10 cellular contexts compared by ENCODE assay signal in genomic region chr16:4327386-4327781, GRCh38. TPM values are rescaled to one million over a fixed set of nuclear protein-coding genes. Genes with fewer than 3 reads are reported as not detected.
DNase-seq lines count a peak whose midpoint lies in the region; ATAC-seq, FAIRE-seq and TF ChIP-seq lines count a peak whose summit lies in the region.
"Had no signal": no experiment of that assay in that cellular context is flagged by ENCODE, and none has a peak within 500 bp of the region (broad histone marks: within the 10 kb centered on the region; RNA-seq: fewer than 3 reads in every experiment).

No MANE protein-coding gene starts in this region.

- H4K20me1 ChIP-seq in H1 (replicated peaks in 1 of 2; ENCODE audit: control insufficient read depth in 1 of 2, insufficient read depth in 2 of 2, low read length in 2 of 2) = peaks cover 6 to 19% of the 10 kb centered on the region in 2 experiments
- peaks cover 69% of the 10 kb centered on the region for H4K20me1 ChIP-seq in neural progenitor cell (ENCODE audit: low read depth)

- H3K9ac ChIP-seq in H1 (replicated peaks in 1 of 4; ENCODE audit: extremely low read depth in 1 of 4, low read depth in 3 of 4, low read length in 3 of 4) (peak overlapping the region in 3 of 4 experiments; percentile 13 to 71 (median 13); a peak in 3 of 7 replicates), neural progenitor cell (no peak overlapping the region)

- H3K79me2 ChIP-seq in H1 (ENCODE audit: control insufficient read depth in 1 of 2, insufficient read depth in 2 of 2, low read length in 2 of 2) (peaks cover 0 to 32% of the 10 kb centered on the region in 2 experiments; a peak in 2 of 4 replicates), neural progenitor cell (ENCODE audit: low read depth) (peaks cover 22% of the 10 kb centered on the region)

- H3K4me2 ChIP-seq in H1 (ENCODE audit: insufficient read depth in 1 of 2, low read depth in 2 of 2, low read length in 2 of 2) = peak overlapping the region; percentile 51 to 62
- peak overlapping the region; percentile 88 for H3K4me2 ChIP-seq in neural progenitor cell

- peaks cover 6% of the 10 kb centered on the region; the same call in 1 of the 2 replicates for H3K79me1 ChIP-seq in H1 (ENCODE audit: low read depth, low read length)

- no peak overlapping the region for H3K4ac ChIP-seq in H1 (replicated peaks; ENCODE audit: insufficient read length, low read depth, low read length)

- no peak for TF ChIP-seq EP300 in H1 (IDR thresholded peaks at IDR 0.05; ENCODE audit: borderline replicate concordance in 1 of 2, low read depth in 2 of 2, low read length in 2 of 2)

- H3K9me3 ChIP-seq in cardiac muscle cell (ENCODE audit: low read depth) (no peaks in the 10 kb centered on the region), H1 (ENCODE audit: insufficient read depth in 2 of 2, low read depth in 1 of 2, low read length in 1 of 2) (no peaks in the 10 kb centered on the region), neural progenitor cell (ENCODE audit: low read depth) (no peaks in the 10 kb centered on the region)

- H3K18ac ChIP-seq in H1 (ENCODE audit: extremely low read depth, low read length) = no peak overlapping the region

- peak overlapping the region; percentile 52; the same call in 1 of the 2 replicates for H2BK5ac ChIP-seq in H1 (ENCODE audit: low read depth, low read length)

- H3K4me1 ChIP-seq in cardiac muscle cell (ENCODE audit: low read depth) = peaks cover 37% of the 10 kb centered on the region
- peaks cover 5 to 31% (median 24%) of the 10 kb centered on the region in 4 experiments for H3K4me1 ChIP-seq in H1 (replicated peaks in 1 of 4; ENCODE audit: control insufficient read depth in 3 of 4, insufficient read depth in 4 of 4, low read length in 3 of 4)
- peaks cover 12% of the 10 kb centered on the region for H3K4me1 ChIP-seq in neural progenitor cell

- H3K27me3 ChIP-seq in cardiac muscle cell (no peaks in the 10 kb centered on the region), H1 (replicated peaks in 1 of 4; ENCODE audit: control insufficient read depth in 3 of 4, extremely low read depth in 1 of 4, insufficient read depth in 3 of 4, low read length in 3 of 4) (no peaks in the 10 kb centered on the region), neural progenitor cell (no peaks in the 10 kb centered on the region)

- H3K36me3 ChIP-seq in cardiac muscle cell (no peaks in the 10 kb centered on the region), H1 (ENCODE audit: control insufficient read depth in 2 of 4, insufficient read depth in 4 of 4, low read length in 3 of 4) (no peaks in the 10 kb centered on the region), neural progenitor cell (no peaks in the 10 kb centered on the region)

- peaks cover 31% of the 10 kb centered on the region for H3F3A ChIP-seq in neural progenitor cell (ENCODE audit: low read depth)

- no peak for TF ChIP-seq RAD21 in H1 (IDR thresholded peaks at IDR 0.05 in 1 of 2, conservative IDR thresholded peaks at IDR 0.05 in 1 of 2; ENCODE audit: low read depth in 2 of 2, low read length in 2 of 2)

- TF ChIP-seq CTCF in cardiac muscle cell (IDR thresholded peaks at IDR 0.05; ENCODE audit: low read depth, low read length) = no peak
- TF ChIP-seq CTCF in H1 (IDR thresholded peaks at IDR 0.05; ENCODE audit: control extremely low read depth in 1 of 3, insufficient read depth in 1 of 3, low read depth in 1 of 3, low read length in 3 of 3) = no peak
- no peak for TF ChIP-seq CTCF in neural progenitor cell (IDR thresholded peaks at IDR 0.05)

- no peaks in the 10 kb centered on the region for H3K27me3 Mint-ChIP-seq in neural progenitor cell (ENCODE audit: insufficient read depth, low read depth)

- no peak overlapping the region for H3K14ac ChIP-seq in H1 (ENCODE audit: insufficient read length)

- peaks cover 27% of the 10 kb centered on the region for H3K4me1 Mint-ChIP-seq in neural progenitor cell

- no peak for FAIRE-seq in H1 (lab: Jason Lieb, UNC)
- FAIRE-seq: colon, H54 had no signal

- ATAC-seq in HG03442 (IDR thresholded peaks at IDR 0.05; ENCODE audit: unreplicated experiment) (no peak), GM21529 (IDR thresholded peaks at IDR 0.05; ENCODE audit: unreplicated experiment) (no peak)

- no peaks in the 10 kb centered on the region for H3K9me3 Mint-ChIP-seq in neural progenitor cell

- H2BK12ac ChIP-seq in H1 (ENCODE audit: low read depth, low read length) = no peak overlapping the region

- no peak overlapping the region for H4K8ac ChIP-seq in H1 (ENCODE audit: extremely low read depth, insufficient read depth, low read length)

- no peak overlapping the region for H3K4me3 Mint-ChIP-seq in neural progenitor cell

- no peaks in the 10 kb centered on the region for H3K36me3 Mint-ChIP-seq in neural progenitor cell

- no peak overlapping the region for H2BK120ac ChIP-seq in H1 (replicated peaks; ENCODE audit: low read depth, low read length)

- H4K91ac ChIP-seq in H1 (replicated peaks; ENCODE audit: insufficient read length, low read length) = peak overlapping the region; percentile 95

- no peak overlapping the region for H4K5ac ChIP-seq in H1 (ENCODE audit: insufficient read length, low read depth, low read length)

- no peak for DNase-seq in cardiac muscle cell (ENCODE audit: low read depth in 1 of 2, low spot score in 1 of 2)
- no peak for DNase-seq in cardiac septum (ENCODE audit: low spot score)
- DNase-seq in H1 (ENCODE audit: low read depth in 1 of 2, low spot score in 2 of 2) = peak in 1 of 2 experiments; percentile 62
- peak; percentile 33 for DNase-seq in neural progenitor cell (ENCODE audit: low spot score)
- peak; percentile 43 for DNase-seq in ureter (ENCODE audit: low spot score)
- DNase-seq in NCI-H1930 (lab: John Stamatoyannopoulos, UW) = no peak

- peaks cover 3% of the 10 kb centered on the region; the same call in 1 of the 2 replicates for H3K23me2 ChIP-seq in H1 (ENCODE audit: low read depth, low read length)

- H3K27ac ChIP-seq in cardiac muscle cell (peak overlapping the region; percentile 89), H1 (ENCODE audit: low read depth, low read length) (no peak overlapping the region), neural progenitor cell (no peak overlapping the region)

- H3K27ac Mint-ChIP-seq in neural progenitor cell = no peak overlapping the region

- CTCF ChIA-PET in H1 (lab: Charles Lee; ENCODE audit: partially characterized antibody) = interaction anchor here (0.7 to 17.1 kb wide), 18 partner anchors 8 to 126 kb away, joined by 3 to 211 read pairs (median 8); partner anchors contain the start of genes GLIS2 and TFAP4

- H3K56ac ChIP-seq in H1 (replicated peaks; ENCODE audit: insufficient read length, low read depth, low read length) = no peak overlapping the region

- H3K4me3 ChIP-seq in cardiac muscle cell (peak overlapping the region; percentile 26), H1 (ENCODE audit: extremely low read depth in 1 of 4, insufficient read depth in 2 of 4, low read depth in 3 of 4, low read length in 4 of 4) (peak overlapping the region; percentile 23 to 71 (median 32); a peak in 5 of 8 replicates), neural progenitor cell (peak overlapping the region; percentile 54)

- 0 out of 2 replicates have a peak overlapping the region, but pooled peaks have one; percentile 84 for H2AK5ac ChIP-seq in H1 (ENCODE audit: low read depth, low read length)

- 0 out of 2 replicates have a peak overlapping the region, but pooled peaks have one; percentile 8 for H2BK15ac ChIP-seq in H1 (ENCODE audit: low read length)

- no peak overlapping the region for H2AFZ ChIP-seq in H1 (ENCODE audit: low read length)
- H2AFZ ChIP-seq in neural progenitor cell (replicated peaks) = no peak overlapping the region

- intact Hi-C loops in cardiac septum (cut with DNase I) = loop anchor here (5.0 kb wide), 1 partner anchor 55 kb away; the partner anchor contains the start of gene TFAP4

- POLR2A ChIA-PET in H1 (lab: Charles Lee; ENCODE audit: partially characterized antibody) = interaction anchor here (1.1 to 16.2 kb wide), 16 partner anchors 10 to 106 kb away, joined by 3 to 154 read pairs (median 5); partner anchors contain the start of genes GLIS2, PAM16 and TFAP4

- TF ChIP-seq POLR2A in H1 (IDR thresholded peaks at IDR 0.05; ENCODE audit: control extremely low read depth in 1 of 2, low read depth in 2 of 2, low read length in 2 of 2) = no peak

- H2BK20ac ChIP-seq in H1 (ENCODE audit: low read length) = no peak overlapping the region

- no peak overlapping the region for H3K23ac ChIP-seq in H1 (ENCODE audit: insufficient read length)

- 14% methylated on average over 5 of the region's 33 CpGs; no CpG with 5 or more reads in 1 of the 2 experiments for WGBS in H1 (ENCODE audit: extremely low coverage in 1 of 2, insufficient coverage in 1 of 2, insufficient read length in 1 of 2, insufficient replicate concordance in 2 of 2, low coverage in 1 of 2, low lambda C conversion rate in 2 of 2, missing lambda C conversion rate in 1 of 2), 2 experiments

RNA-seq across cellular contexts. Expression of gene GLIS2, which starts 11.5 kb away (rescaled TPM):
- total RNA-seq in cardiac muscle cell (10.4 and 14.5 TPM in 2 replicates), cardiac septum (31.4 TPM), neural progenitor cell (ENCODE audit: low replicate concordance) (0.15 and 1.3 TPM in 2 replicates), ureter (11.7 TPM)
- polyA plus RNA-seq in cardiac muscle cell (10.3 and 15.4 TPM in 2 replicates), H1 (2011; rRNA removed) (4.3 and 7.6 TPM in 2 replicates)
- 17.4 and 18.6 TPM in 2 replicates for total RNA-seq in H1 (2021; fragmentation: NEBNext Ultra II Directional; extraction: Animal tissue kit (Norgen Biotek cat#: 25700))
- 2.7 TPM for polyA plus RNA-seq in H1 (2011; cell fraction: cytosol; rRNA removed)
- 8.4 TPM for polyA plus RNA-seq in H1 (2011; cell fraction: nucleus; rRNA removed)
- polyA plus RNA-seq in H1 (2012, experiment 1 of 2) = 8.3 to 13.8 TPM (median 12.3 TPM) in 4 replicates
- 11.8 TPM for polyA plus RNA-seq in H1 (2012, experiment 2 of 2)
- 9.4 TPM for polyA plus RNA-seq in H1 (2013, experiment 1 of 2)
- polyA plus RNA-seq in H1 (2013, experiment 2 of 2) = 9.5 TPM
- 2.0 and 3.2 TPM in 2 replicates for polyA minus RNA-seq in H1 (2011; rRNA and poly(A)+ RNA removed)
- polyA minus RNA-seq in H1 (2011; cell fraction: cytosol; rRNA and poly(A)+ RNA removed) = 7.0 TPM
- polyA minus RNA-seq in H1 (2011; cell fraction: nucleus; rRNA and poly(A)+ RNA removed) = 5.7 TPM

RNA-seq across cellular contexts. Expression of gene PAM16, which starts 23.7 kb away (rescaled TPM):
- total RNA-seq in cardiac muscle cell (65.1 and 72.5 TPM in 2 replicates), cardiac septum (43.3 TPM), neural progenitor cell (ENCODE audit: low replicate concordance) (17.0 and 40.8 TPM in 2 replicates), ureter (58.6 TPM)
- polyA plus RNA-seq in cardiac muscle cell (71.8 and 82.8 TPM in 2 replicates), H1 (2011; rRNA removed) (198 and 228 TPM in 2 replicates)
- 78.3 and 84.4 TPM in 2 replicates for total RNA-seq in H1 (2021; fragmentation: NEBNext Ultra II Directional; extraction: Animal tissue kit (Norgen Biotek cat#: 25700))
- 154 TPM for polyA plus RNA-seq in H1 (2011; cell fraction: cytosol; rRNA removed)
- polyA plus RNA-seq in H1 (2011; cell fraction: nucleus; rRNA removed) = 131 TPM
- 57.3 to 96.0 TPM (median 90.9 TPM) in 4 replicates for polyA plus RNA-seq in H1 (2012, experiment 1 of 2)
- polyA plus RNA-seq in H1 (2012, experiment 2 of 2) = 222 TPM
- polyA plus RNA-seq in H1 (2013, experiment 1 of 2) = 161 TPM
- polyA plus RNA-seq in H1 (2013, experiment 2 of 2) = 151 TPM
- 12.3 and 15.6 TPM in 2 replicates for polyA minus RNA-seq in H1 (2011; rRNA and poly(A)+ RNA removed)
- polyA minus RNA-seq in H1 (2011; cell fraction: cytosol; rRNA and poly(A)+ RNA removed) = 31.5 TPM
- polyA minus RNA-seq in H1 (2011; cell fraction: nucleus; rRNA and poly(A)+ RNA removed) = 32.7 TPM

RNA-seq across cellular contexts. Expression of gene VASN, which starts 44.3 kb away (rescaled TPM):
- total RNA-seq in cardiac muscle cell = 23.3 and 33.3 TPM in 2 replicates
- polyA plus RNA-seq in cardiac muscle cell = 18.9 and 30.5 TPM in 2 replicates
- total RNA-seq in cardiac septum = 6.3 TPM
- 9.6 and 10.1 TPM in 2 replicates for total RNA-seq in H1 (2021; fragmentation: NEBNext Ultra II Directional; extraction: Animal tissue kit (Norgen Biotek cat#: 25700))
- 11.3 and 25.2 TPM in 2 replicates for polyA plus RNA-seq in H1 (2011; rRNA removed)
- polyA plus RNA-seq in H1 (2011; cell fraction: cytosol; rRNA removed) = 7.2 TPM
- 15.2 TPM for polyA plus RNA-seq in H1 (2011; cell fraction: nucleus; rRNA removed)
- 3.4 to 8.6 TPM (median 7.8 TPM) in 4 replicates for polyA plus RNA-seq in H1 (2012, experiment 1 of 2)
- 6.1 TPM for polyA plus RNA-seq in H1 (2012, experiment 2 of 2)
- polyA plus RNA-seq in H1 (2013, experiment 1 of 2) = 16.7 TPM
- 14.5 TPM for polyA plus RNA-seq in H1 (2013, experiment 2 of 2)
- 3.4 and 4.5 TPM in 2 replicates for polyA minus RNA-seq in H1 (2011; rRNA and poly(A)+ RNA removed)
- 11.4 TPM for polyA minus RNA-seq in H1 (2011; cell fraction: cytosol; rRNA and poly(A)+ RNA removed)
- polyA minus RNA-seq in H1 (2011; cell fraction: nucleus; rRNA and poly(A)+ RNA removed) = 22.5 TPM
- total RNA-seq in neural progenitor cell (ENCODE audit: low replicate concordance) = 3.1 and 7.5 TPM in 2 replicates
- total RNA-seq in ureter = 13.4 TPM

RNA-seq across cellular contexts. Expression of gene TFAP4, which starts 54.6 kb away (rescaled TPM):
- total RNA-seq in cardiac muscle cell (11.7 and 20.5 TPM in 2 replicates), cardiac septum (1.4 TPM), neural progenitor cell (ENCODE audit: low replicate concordance) (19.8 and 24.8 TPM in 2 replicates), ureter (18.1 TPM)
- polyA plus RNA-seq in cardiac muscle cell (3.4 and 6.7 TPM in 2 replicates), H1 (2011; rRNA removed) (16.1 and 21.3 TPM in 2 replicates)
- 41.0 and 41.6 TPM in 2 replicates for total RNA-seq in H1 (2021; fragmentation: NEBNext Ultra II Directional; extraction: Animal tissue kit (Norgen Biotek cat#: 25700))
- 20.1 TPM for polyA plus RNA-seq in H1 (2011; cell fraction: cytosol; rRNA removed)
- 40.5 TPM for polyA plus RNA-seq in H1 (2011; cell fraction: nucleus; rRNA removed)
- polyA plus RNA-seq in H1 (2012, experiment 1 of 2) = 20.6 to 34.7 TPM (median 28.3 TPM) in 4 replicates
- polyA plus RNA-seq in H1 (2012, experiment 2 of 2) = 17.6 TPM
- 18.0 TPM for polyA plus RNA-seq in H1 (2013, experiment 1 of 2)
- 18.0 TPM for polyA plus RNA-seq in H1 (2013, experiment 2 of 2)
- 29.6 and 44.4 TPM in 2 replicates for polyA minus RNA-seq in H1 (2011; rRNA and poly(A)+ RNA removed)
- polyA minus RNA-seq in H1 (2011; cell fraction: cytosol; rRNA and poly(A)+ RNA removed) = 36.2 TPM
- polyA minus RNA-seq in H1 (2011; cell fraction: nucleus; rRNA and poly(A)+ RNA removed) = 30.1 TPM

Comparison
In these comparisons a context has a peak if more than half of its experiments do, and no peak if none do; other contexts are left out.
1. DNase-seq: peak in neural progenitor cell (single experiment) and ureter (single experiment); none in cardiac muscle cell (0 of 2), cardiac septum (single experiment) and NCI-H1930 (0 of 2).
2. Peak in every context shown above with its lines, with median percentiles within 50 percentile points of each other: H3K4me3 ChIP-seq.